Comparison of ENCODE assay signal across 22 cellular contexts in the genomic region with DNA sequence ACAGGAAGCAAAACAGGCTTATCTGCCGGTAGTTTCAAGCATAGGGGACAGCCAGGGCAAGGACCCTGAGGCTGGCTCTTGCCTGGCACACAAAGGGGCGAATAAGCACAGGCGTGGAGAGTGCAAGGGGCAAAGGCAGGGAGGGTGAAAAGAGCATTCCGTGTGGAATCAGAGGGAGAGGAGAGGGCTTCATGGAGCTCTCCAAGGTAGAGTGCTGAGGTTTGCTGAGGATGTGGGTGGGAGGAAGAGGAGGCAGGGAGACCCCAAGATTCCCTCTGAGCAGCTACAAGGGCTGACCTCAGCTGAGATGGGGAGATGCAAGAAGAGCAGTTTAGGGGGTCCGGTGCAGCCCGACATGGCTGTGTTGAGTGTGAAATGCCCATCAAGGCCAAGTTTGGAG. TPM values are rescaled to one million over a fixed set of nuclear protein-coding genes. Genes with fewer than 3 reads are reported as not detected.
DNase-seq lines count a peak whose midpoint lies in the region; FAIRE-seq and TF ChIP-seq lines count a peak whose summit lies in the region.
"Had no signal": no experiment of that assay in that cellular context is flagged by ENCODE, and none has a peak within 500 bp of the region (broad histone marks: within the 10 kb centered on the region; RNA-seq: fewer than 3 reads in every experiment).

No MANE protein-coding gene starts in this region.

- H3K4me1 Mint-ChIP-seq in progenitor cell of endocrine pancreas (ENCODE audit: low read depth): peaks cover 8% of the 10 kb centered on the region
- no peaks in the 10 kb centered on the region for H3K4me1 Mint-ChIP-seq in Caco-2 (ENCODE audit: low read depth, unreplicated experiment)
- H3K4me1 Mint-ChIP-seq: B cell, IgD-negative memory B cell had no signal

- no peak for TF ChIP-seq EP300 in Ishikawa (IDR thresholded peaks at IDR 0.05; ENCODE audit: borderline replicate concordance)

- H3K4me3 ChIP-seq in H7 (ENCODE audit: insufficient read depth, low read depth, low read length) (no peak overlapping the region), Caco-2 (ENCODE audit: low read depth, low read length) (no peak overlapping the region)
- H3K4me3 ChIP-seq: BLaER1 treated with 17β-estradiol and CSF1 and Interleukin-3, amounts not matched to agents 10 nM and 100 nM; HAP-1 had no signal

- BruUV-seq in Caco-2 (replicated peaks; lab: Mats Ljungman, UMichigan): no TSS peak

- H3K27ac Mint-ChIP-seq in progenitor cell of endocrine pancreas (peak overlapping the region; percentile 87), Caco-2 (ENCODE audit: unreplicated experiment) (no peak overlapping the region)
- H3K27ac Mint-ChIP-seq: B cell; CD8-positive, alpha-beta T cell; HFFc6; IgD-negative memory B cell had no signal

- H3K4me3 Mint-ChIP-seq in progenitor cell of endocrine pancreas (ENCODE audit: low read depth) (no peak overlapping the region), Caco-2 (ENCODE audit: unreplicated experiment) (no peak overlapping the region)
- H3K4me3 Mint-ChIP-seq: B cell; CD8-positive, alpha-beta T cell; HFFc6; IgD-negative memory B cell had no signal

- H3K27me3 ChIP-seq in H7 (ENCODE audit: control insufficient read depth, insufficient read depth, low read length) (no peaks in the 10 kb centered on the region), Caco-2 (replicated peaks; ENCODE audit: control insufficient read depth, insufficient read depth, low read length) (no peaks in the 10 kb centered on the region)
- H3K27me3 ChIP-seq: BLaER1 treated with 17β-estradiol and CSF1 and Interleukin-3, amounts not matched to agents 10 nM and 100 nM had no signal

- CTCF ChIA-PET in Caco-2 (lab: Charles Lee): no interaction called here

- no peak for FAIRE-seq in frontal cortex (lab: Jason Lieb, UNC)
- FAIRE-seq: A204.1, D721Med, G401.6, GM12891, GM19239 had no signal

- H3K9me3 Mint-ChIP-seq in progenitor cell of endocrine pancreas (ENCODE audit: low read depth): peaks cover 3% of the 10 kb centered on the region
- no peaks in the 10 kb centered on the region for H3K9me3 Mint-ChIP-seq in Caco-2 (ENCODE audit: unreplicated experiment)
- H3K9me3 Mint-ChIP-seq: CD8-positive, alpha-beta T cell; HFFc6 had no signal

- no peaks in the 10 kb centered on the region for H3K36me3 ChIP-seq in H7 (replicated peaks; ENCODE audit: control insufficient read depth, insufficient read depth, low read length)
- no peaks in the 10 kb centered on the region for H3K36me3 ChIP-seq in Caco-2 (ENCODE audit: control insufficient read depth, insufficient read depth, low read length)
- H3K36me3 ChIP-seq: BLaER1 treated with 17β-estradiol and CSF1 and Interleukin-3, amounts not matched to agents 10 nM and 100 nM; HAP-1 had no signal

- H3K27me3 Mint-ChIP-seq in progenitor cell of endocrine pancreas (peaks cover 42% of the 10 kb centered on the region), Caco-2 (ENCODE audit: insufficient read depth, unreplicated experiment) (peaks cover 9% of the 10 kb centered on the region)

- no peaks in the 10 kb centered on the region for H3K9me3 ChIP-seq in Caco-2
- H3K9me3 ChIP-seq: BLaER1 treated with 17β-estradiol and CSF1 and Interleukin-3, amounts not matched to agents 10 nM and 100 nM; HAP-1 had no signal

- H3K4me1 ChIP-seq in Caco-2: no peaks in the 10 kb centered on the region
- H3K4me1 ChIP-seq: BLaER1 treated with 17β-estradiol and CSF1 and Interleukin-3, amounts not matched to agents 10 nM and 100 nM; HAP-1 had no signal

- TF ChIP-seq CTCF in progenitor cell of endocrine pancreas (IDR thresholded peaks at IDR 0.05; ENCODE audit: unreplicated experiment) (no peak), Caco-2 (IDR thresholded peaks at IDR 0.05; ENCODE audit: insufficient read depth in 1 of 2, low read depth in 1 of 2, low read length in 1 of 2, severe bottlenecking in 1 of 2, unreplicated experiment in 1 of 2) (no peak)

- POLR2A ChIA-PET in Caco-2 (lab: Charles Lee): no interaction called here

- H3K36me3 Mint-ChIP-seq in progenitor cell of endocrine pancreas (ENCODE audit: insufficient read depth): peaks cover 1% of the 10 kb centered on the region
- H3K36me3 Mint-ChIP-seq in Caco-2 (ENCODE audit: insufficient read depth, unreplicated experiment): no peaks in the 10 kb centered on the region
- H3K36me3 Mint-ChIP-seq: CD8-positive, alpha-beta T cell; IgD-negative memory B cell had no signal

- intact Hi-C loops in Caco-2 (cut with micrococcal nuclease; ENCODE audit: unreplicated experiment): no loop called here

- DNase-seq in D341Med (ENCODE audit: low spot score) (peak; percentile 15), H7 (peak; percentile 28), progenitor cell of endocrine pancreas (ENCODE audit: low spot score, unreplicated experiment) (no peak), Caco-2 (no peak), frontal cortex (ENCODE audit: low spot score in 2 of 2) (no peak)
- DNase-seq in central memory CD4-positive, alpha-beta T cell: no peak
- DNase-seq: CD8-positive, alpha-beta T cell; GOT3; HFFc6; Kasumi-1; KG1 had no signal

- no peak for TF ChIP-seq RAD21 in Ishikawa (IDR thresholded peaks at IDR 0.05; ENCODE audit: low read depth)

TF ChIP-seq in Ishikawa, 13 proteins besides CTCF, POLR2A, EP300 and RAD21:
- TF ChIP-seq YY1 (IDR thresholded peaks at IDR 0.05; ENCODE audit: low read depth): no peak
- TF ChIP-seq REST (IDR thresholded peaks at IDR 0.05; ENCODE audit: low read depth): peak; percentile 69

RNA-seq across cellular contexts. Expression of gene ZNRF4, which starts 36.5 kb away (rescaled TPM):
- total RNA-seq in H7 (2014; rRNA removed; shearing (Covaris generic)): not detected in 2 replicates
- total RNA-seq in progenitor cell of endocrine pancreas: not detected in 2 replicates
- not detected in 2 replicates for total RNA-seq in Caco-2 (2022)
- total RNA-seq in frontal cortex: not detected
- total RNA-seq: B cell; CD8-positive, alpha-beta T cell; HFFc6; HT1080 had no signal

Comparison
In these comparisons a context has a peak if more than half of its experiments do, and no peak if none do; other contexts are left out.
1. DNase-seq: peak in D341Med (single experiment) and H7 (single experiment); none in progenitor cell of endocrine pancreas (single experiment), central memory CD4-positive, alpha-beta T cell (single experiment), Caco-2 (0 of 2) and frontal cortex (0 of 2).